ENCODE assay signal across 8 cellular contexts in genomic region chr1:156591432-156592157, GRCh38. TPM values are rescaled to one million over a fixed set of nuclear protein-coding genes. Genes with fewer than 3 reads are reported as not detected.
A peak's percentile ranks its signal among the peaks of the same experiment; 100 is the strongest.
DNase-seq lines count a peak whose midpoint lies in the region; ATAC-seq, FAIRE-seq and TF ChIP-seq lines count a peak whose summit lies in the region.

NAXE (plus strand) TSS chr1:156591776; CDS start chr1:156591805, 29 bp downstream.

- H3K27ac ChIP-seq in HUES64 (ENCODE audit: low read depth, low read length) = peak within 1 kb of the TSS; percentile 62
- peak within 1 kb of the TSS; percentile 83 to 86 (median 84) for H3K27ac ChIP-seq in Peyer's patch
- peak within 1 kb of the TSS; percentile 13 for H3K27ac ChIP-seq in fibroblast of lung (ENCODE audit: insufficient read depth, low read length)
- peak within 1 kb of the TSS; percentile 89 for H3K27ac ChIP-seq in naive thymus-derived CD4-positive, alpha-beta T cell (ENCODE audit: low read depth, low read length)
- H3K27ac ChIP-seq in stomach smooth muscle (ENCODE audit: low read length) = peak within 1 kb of the TSS; percentile 69

- H4K20me1 ChIP-seq in fibroblast of lung (ENCODE audit: control insufficient read depth, extremely low read depth, insufficient read depth, low read length) = no peaks in the 10 kb centered on the region

- H3K4me2 ChIP-seq in fibroblast of lung (ENCODE audit: extremely low read depth, insufficient read depth, low read length) = peak within 1 kb of the TSS; percentile 89

- DNase-seq in D721Med (ENCODE audit: insufficient read length, low spot score) (peak; percentile 89), Peyer's patch (peak; percentile 75 to 89 (median 89)), fibroblast of lung (ENCODE audit: low read depth in 2 of 2) (peak; percentile 39 to 62)
- peak; percentile 54 to 81 (median 65) for DNase-seq in naive thymus-derived CD4-positive, alpha-beta T cell

- H3K36me3 ChIP-seq in HUES64 (ENCODE audit: insufficient read depth, low read length) (peaks cover 41% of the 10 kb centered on the region), Peyer's patch (peaks cover 0 to 25% (median 0%) of the 10 kb centered on the region in 3 donors), fibroblast of lung (ENCODE audit: control insufficient read depth, insufficient read depth, low read length) (peaks cover 18% of the 10 kb centered on the region), stomach smooth muscle (ENCODE audit: control insufficient read depth in 2 of 2, insufficient read depth in 2 of 2, low read length in 2 of 2) (peaks cover 25 to 30% of the 10 kb centered on the region in 2 donors)
- H3K36me3 ChIP-seq in naive thymus-derived CD4-positive, alpha-beta T cell (ENCODE audit: control insufficient read depth in 2 of 3, insufficient read depth in 3 of 3, low read length in 3 of 3) = peaks cover 0 to 31% (median 1%) of the 10 kb centered on the region in 3 experiments

- no peaks in the 10 kb centered on the region for H3K27me3 Mint-ChIP-seq in activated T-helper 17 cell treated with anti-CD3 and anti-CD28 coated beads, Interleukin-2, amount 50 U/mL, for 72 hours
- no peaks in the 10 kb centered on the region for H3K27me3 Mint-ChIP-seq in naive thymus-derived CD4-positive, alpha-beta T cell

- H3K27ac Mint-ChIP-seq in activated T-helper 17 cell treated with anti-CD3 and anti-CD28 coated beads, Interleukin-2, amount 50 U/mL, for 72 hours = peak within 1 kb of the TSS; percentile 87
- peak within 1 kb of the TSS; percentile 86 to 98 (median 93) for H3K27ac Mint-ChIP-seq in naive thymus-derived CD4-positive, alpha-beta T cell

- H3K9ac ChIP-seq in HUES64 (ENCODE audit: low read depth, low read length) = peak within 1 kb of the TSS; percentile 92
- H3K9ac ChIP-seq in fibroblast of lung (ENCODE audit: insufficient read depth, low read length) = peak within 1 kb of the TSS; percentile 78
- peak within 1 kb of the TSS; percentile 74 to 96 for H3K9ac ChIP-seq in stomach smooth muscle (ENCODE audit: low read length in 2 of 2)

- TF ChIP-seq POLR2A in Peyer's patch (IDR thresholded peaks at IDR 0.05) = peak; percentile 75 to 81

- H3K36me3 Mint-ChIP-seq in activated T-helper 17 cell treated with anti-CD3 and anti-CD28 coated beads, Interleukin-2, amount 50 U/mL, for 72 hours (ENCODE audit: low read depth) = peaks cover 38% of the 10 kb centered on the region
- peaks cover 0 to 7% (median 4%) of the 10 kb centered on the region in 5 donors for H3K36me3 Mint-ChIP-seq in naive thymus-derived CD4-positive, alpha-beta T cell

- H3K79me2 ChIP-seq in fibroblast of lung (ENCODE audit: control insufficient read depth, insufficient read depth, low read length) = peaks cover 3% of the 10 kb centered on the region

- peak within 1 kb of the TSS; percentile 94 for H3K4me3 ChIP-seq in HUES64 (ENCODE audit: low read length)
- H3K4me3 ChIP-seq in Peyer's patch = peak within 1 kb of the TSS; percentile 65 to 91 (median 66)
- peak within 1 kb of the TSS; percentile 71 to 89 (median 81) for H3K4me3 ChIP-seq in fibroblast of lung (replicated peaks in 1 of 4; ENCODE audit: control extremely low read depth in 1 of 4, insufficient read depth in 1 of 4, low read depth in 3 of 4, low read length in 4 of 4)
- H3K4me3 ChIP-seq in naive thymus-derived CD4-positive, alpha-beta T cell (ENCODE audit: low read length) = peak within 1 kb of the TSS; percentile 69
- H3K4me3 ChIP-seq in stomach smooth muscle (ENCODE audit: low read length in 2 of 2) = peak within 1 kb of the TSS; percentile 75 to 88

- WGBS in HUES64 = under 1% methylated on average over 60 of the region's 60 CpGs

- CTCF ChIA-PET in naive thymus-derived CD4-positive, alpha-beta T cell (lab: Charles Lee) = interaction anchor here (0.8 to 1.9 kb wide), 13 partner anchors 10 to 462 kb away, joined by 3 to 12 read pairs (median 3); partner anchors contain the start of gene NTRK1

- no peak for TF ChIP-seq CTCF in D721Med (IDR thresholded peaks at IDR 0.05; ENCODE audit: insufficient read depth, missing control alignments)
- TF ChIP-seq CTCF in Peyer's patch (IDR thresholded peaks at IDR 0.05) = no peak
- TF ChIP-seq CTCF in fibroblast of lung (conservative IDR thresholded peaks at IDR 0.05 in 1 of 2, IDR thresholded peaks at IDR 0.05 in 1 of 2; ENCODE audit: low read depth in 1 of 2, low read length in 2 of 2) = no peak

- H3K27me3 ChIP-seq in HUES64 (ENCODE audit: insufficient read depth, low read length) (no peaks in the 10 kb centered on the region), Peyer's patch (no peaks in the 10 kb centered on the region), fibroblast of lung (ENCODE audit: control insufficient read depth, insufficient read depth, low read length) (no peaks in the 10 kb centered on the region), stomach smooth muscle (ENCODE audit: control insufficient read depth in 1 of 2, insufficient read depth in 2 of 2, low read length in 2 of 2) (no peaks in the 10 kb centered on the region)
- H3K27me3 ChIP-seq in naive thymus-derived CD4-positive, alpha-beta T cell (ENCODE audit: control insufficient read depth in 2 of 2, insufficient read depth in 2 of 2, low read length in 2 of 2) = no peaks in the 10 kb centered on the region

- H3K4me1 ChIP-seq in HUES64 (ENCODE audit: insufficient read depth, low read length) (0 out of 2 replicates have a peak, but pooled peaks cover 6% of the 10 kb centered on the region), Peyer's patch (peaks cover 0 to 4% (median 2%) of the 10 kb centered on the region in 4 donors), fibroblast of lung (ENCODE audit: control insufficient read depth, extremely low read depth, insufficient read depth, low read length) (no peaks in the 10 kb centered on the region), stomach smooth muscle (ENCODE audit: control insufficient read depth, insufficient read depth, low read length) (peaks cover 14% of the 10 kb centered on the region)
- peaks cover 8 to 12% of the 10 kb centered on the region in 2 donors for H3K4me1 ChIP-seq in naive thymus-derived CD4-positive, alpha-beta T cell (ENCODE audit: control insufficient read depth in 2 of 2, insufficient read depth in 2 of 2, low read length in 2 of 2)

- intact Hi-C loops in naive thymus-derived CD4-positive, alpha-beta T cell (cut with micrococcal nuclease) = loop anchor here (1.0 kb wide), 3 partner anchors 10 to 135 kb away; partner anchors contain the start of genes GPATCH4 (in 2 of the 2) and IQGAP3 (in 1 of the 2)

- peak; percentile 91 for ATAC-seq in GM21381 (IDR thresholded peaks at IDR 0.05; ENCODE audit: unreplicated experiment)
- peak; percentile 98 for ATAC-seq in activated T-helper 17 cell treated with anti-CD3 and anti-CD28 coated beads, Interleukin-2, amount 50 U/mL, for 72 hours (replicated peaks)
- ATAC-seq in naive thymus-derived CD4-positive, alpha-beta T cell = peak; percentile 97

- H3K4me1 Mint-ChIP-seq in activated T-helper 17 cell treated with anti-CD3 and anti-CD28 coated beads, Interleukin-2, amount 50 U/mL, for 72 hours = peaks cover 7% of the 10 kb centered on the region
- H3K4me1 Mint-ChIP-seq in naive thymus-derived CD4-positive, alpha-beta T cell = peaks cover 16 to 32% (median 28%) of the 10 kb centered on the region in 7 donors

- POLR2A ChIA-PET in naive thymus-derived CD4-positive, alpha-beta T cell (lab: Charles Lee) = interaction anchor here (0.7 to 4.2 kb wide), 22 partner anchors 9 to 1526 kb away, joined by 3 to 58 read pairs (median 3); partner anchors contain the start of genes GPATCH4 and MEF2D

- H2AFZ ChIP-seq in fibroblast of lung (ENCODE audit: low read length) = peak within 1 kb of the TSS; percentile 95

- FAIRE-seq in D721Med (lab: Jason Lieb, UNC) = no peak

- H3K9me3 Mint-ChIP-seq in activated T-helper 17 cell treated with anti-CD3 and anti-CD28 coated beads, Interleukin-2, amount 50 U/mL, for 72 hours = no peaks in the 10 kb centered on the region
- no peaks in the 10 kb centered on the region for H3K9me3 Mint-ChIP-seq in naive thymus-derived CD4-positive, alpha-beta T cell

- H3K9me3 ChIP-seq in HUES64 (ENCODE audit: insufficient read depth, low read depth, low read length) = no peaks in the 10 kb centered on the region
- no peaks in the 10 kb centered on the region for H3K9me3 ChIP-seq in Peyer's patch
- H3K9me3 ChIP-seq in fibroblast of lung (ENCODE audit: control insufficient read depth, insufficient read depth, low read depth, low read length) = no peaks in the 10 kb centered on the region
- H3K9me3 ChIP-seq in naive thymus-derived CD4-positive, alpha-beta T cell (ENCODE audit: control insufficient read depth in 2 of 3, low read length in 3 of 3) = no peaks in the 10 kb centered on the region
- no peaks in the 10 kb centered on the region for H3K9me3 ChIP-seq in stomach smooth muscle (ENCODE audit: control insufficient read depth in 2 of 2, low read length in 2 of 2)

- H3K4me3 Mint-ChIP-seq in activated T-helper 17 cell treated with anti-CD3 and anti-CD28 coated beads, Interleukin-2, amount 50 U/mL, for 72 hours = peak within 1 kb of the TSS; percentile 83
- H3K4me3 Mint-ChIP-seq in naive thymus-derived CD4-positive, alpha-beta T cell = peak within 1 kb of the TSS; percentile 82 to 93 (median 89)

RNA-seq across cellular contexts. Expression of gene NAXE, which starts in this region (rescaled TPM):
- polyA plus RNA-seq in HUES64 (2013, experiment 1 of 2) = 64.0 TPM
- polyA plus RNA-seq in HUES64 (2013, experiment 2 of 2) = 68.0 TPM
- 10 to 100 TPM; 38.0 to 96.5 (median 73.1) TPM for total RNA-seq in Peyer's patch
- total RNA-seq in activated T-helper 17 cell treated with anti-CD3 and anti-CD28 coated beads, Interleukin-2, amount 50 U/mL, for 72 hours = 10 to 100 TPM; 56.2 to 74.7 TPM
- total RNA-seq in fibroblast of lung = 51.6 and 64.4 TPM in 2 replicates
- 41.6 and 59.5 TPM in 2 replicates for polyA plus RNA-seq in fibroblast of lung
- 68.1 and 90.0 TPM in 2 replicates for polyA plus RNA-seq in fibroblast of lung (2012)
- 96.3 and 107 TPM in 2 replicates for polyA minus RNA-seq in fibroblast of lung (ENCODE audit: low replicate concordance)
- 10 to 100 TPM; 25.6 to 58.8 (median 40.7) TPM for total RNA-seq in naive thymus-derived CD4-positive, alpha-beta T cell
- polyA plus RNA-seq in naive thymus-derived CD4-positive, alpha-beta T cell = 100 to 1,000 TPM in 1 of 2 donors, 10 to 100 TPM in 1; 98.0 to 113 TPM

Comparison
In these comparisons a context has a peak if more than half of its experiments do, and no peak if none do; other contexts are left out.
1. Peak in every context shown above with its lines: DNase-seq, ATAC-seq, H3K4me3 ChIP-seq and H3K27ac ChIP-seq.
2. H3K27ac ChIP-seq: peak in every context shown above with its lines; median percentile 89 in naive thymus-derived CD4-positive, alpha-beta T cell; 84 in Peyer's patch; 69 in stomach smooth muscle; 62 in HUES64; 13 in fibroblast of lung.